In genomic region chr5:78691073-78691960, GRCh38 we compare ENCODE assay signal across 22 cellular contexts. TPM values are rescaled to one million over a fixed set of nuclear protein-coding genes. Genes with fewer than 3 reads are reported as not detected.
DNase-seq lines count a peak whose midpoint lies in the region; ATAC-seq and TF ChIP-seq lines count a peak whose summit lies in the region.
"Had no signal": no experiment of that assay in that cellular context is flagged by ENCODE, and none has a peak within 500 bp of the region (broad histone marks: within the 10 kb centered on the region; RNA-seq: fewer than 3 reads in every experiment).

No MANE protein-coding gene starts in this region.

- peaks cover 0 to 4% of the 10 kb centered on the region in 2 donors for H3K9me3 ChIP-seq in breast epithelium
- no peaks in the 10 kb centered on the region for H3K9me3 ChIP-seq in mucosa of rectum (ENCODE audit: control insufficient read depth in 2 of 2, low read length in 2 of 2)
- peaks cover 0 to 13% (median 0%) of the 10 kb centered on the region in 3 donors for H3K9me3 ChIP-seq in gastroesophageal sphincter
- H3K9me3 ChIP-seq: suprapubic skin had no signal

- no peak for TF ChIP-seq CTCF in breast epithelium (IDR thresholded peaks at IDR 0.05)
- no peak for TF ChIP-seq CTCF in gastroesophageal sphincter (IDR thresholded peaks at IDR 0.05)

- TF ChIP-seq EP300 in gastroesophageal sphincter (IDR thresholded peaks at IDR 0.05), result no peak

- intact Hi-C loops in breast epithelium (cut with DNase I; ENCODE audit: low total_unique reads), result loop anchor here (2.0 kb wide), 1 partner anchor 77 kb away; no protein-coding TSS in a partner anchor

- H3K4me3 ChIP-seq in breast epithelium (no peak overlapping the region), mucosa of rectum (ENCODE audit: low read length in 2 of 2) (no peak overlapping the region), gastroesophageal sphincter (no peak overlapping the region)
- H3K4me3 ChIP-seq: sigmoid colon, SJCRH30, suprapubic skin had no signal

- H3K9ac ChIP-seq in mucosa of rectum (ENCODE audit: low read depth in 1 of 2, low read length in 2 of 2), result peak overlapping the region in 1 of 2 donors; percentile 3

- TF ChIP-seq POLR2A in breast epithelium (IDR thresholded peaks at IDR 0.05) (no peak), gastroesophageal sphincter (IDR thresholded peaks at IDR 0.05) (no peak)

- H3K27ac ChIP-seq in breast epithelium, result peak overlapping the region; percentile 56 to 77
- peak overlapping the region; percentile 35 to 49 for H3K27ac ChIP-seq in mucosa of rectum (ENCODE audit: low read depth in 2 of 2, low read length in 2 of 2)
- H3K27ac ChIP-seq in gastroesophageal sphincter, result no peak overlapping the region
- H3K27ac ChIP-seq: sigmoid colon, SJCRH30, suprapubic skin had no signal

- WGBS in gastroesophageal sphincter (ENCODE audit: low coverage in 1 of 2), 2 donors, result 82 to 100% methylated on average over 2 of the region's 2 CpGs

- ATAC-seq in GM19397 (IDR thresholded peaks at IDR 0.05; ENCODE audit: unreplicated experiment) (no peak), gastroesophageal sphincter (no peak)
- ATAC-seq in stimulated activated naive CD8-positive, alpha-beta T cell treated with anti-CD3 and anti-CD28 coated beads, Interleukin-15, Interleukin-2, amounts not matched to agents 100 U/mL and 50 U/mL, for 24 hours, result no peak
- ATAC-seq: left ventricle myocardium superior had no signal

- H3K4me1 ChIP-seq in breast epithelium, result peaks cover 3 to 8% of the 10 kb centered on the region in 2 donors
- H3K4me1 ChIP-seq in mucosa of rectum (ENCODE audit: control insufficient read depth in 2 of 2, insufficient read depth in 2 of 2, low read length in 2 of 2), result peaks cover 7 to 12% of the 10 kb centered on the region in 2 donors
- H3K4me1 ChIP-seq in gastroesophageal sphincter, result no peaks in the 10 kb centered on the region
- H3K4me1 ChIP-seq: sigmoid colon, suprapubic skin had no signal

- no peaks in the 10 kb centered on the region for H3K27me3 ChIP-seq in breast epithelium
- H3K27me3 ChIP-seq in mucosa of rectum (ENCODE audit: control insufficient read depth in 2 of 2, insufficient read depth in 2 of 2, low read length in 2 of 2), result no peaks in the 10 kb centered on the region
- no peaks in the 10 kb centered on the region for H3K27me3 ChIP-seq in gastroesophageal sphincter
- H3K27me3 ChIP-seq: sigmoid colon, SJCRH30, suprapubic skin had no signal

- no peaks in the 10 kb centered on the region for H3K36me3 ChIP-seq in breast epithelium
- H3K36me3 ChIP-seq in mucosa of rectum (ENCODE audit: control insufficient read depth in 2 of 2, insufficient read depth in 2 of 2, low read length in 2 of 2), result no peaks in the 10 kb centered on the region
- H3K36me3 ChIP-seq in gastroesophageal sphincter, result no peaks in the 10 kb centered on the region
- H3K36me3 ChIP-seq: sigmoid colon, SJCRH30, suprapubic skin had no signal

- DNase-seq in DMS79 treated with DMSO at 0.1 percent for 48 hours (lab: John Stamatoyannopoulos, UW) (peak; percentile 15), NCI-H2029 treated with DMSO at 0.1 percent for 48 hours (lab: John Stamatoyannopoulos, UW) (peak; percentile 35), breast epithelium (ENCODE audit: low spot score in 2 of 2) (no peak), hippocampal formation (lab: John Stamatoyannopoulos, UW) (no peak)
- DNase-seq in stimulated activated naive CD8-positive, alpha-beta T cell treated with anti-CD3 and anti-CD28 coated beads, Interleukin-15, Interleukin-2, amounts not matched to agents 100 U/mL and 50 U/mL, for 24 hours, result no peak
- DNase-seq: activated CD4-positive, CD25-positive, alpha-beta regulatory T cell treated with anti-CD3 and anti-CD28 coated beads, Interleukin-2, amount 50 U/mL, for 72 hours; activated gamma-delta T cell; anterior cingulate cortex; CD8-positive, alpha-beta memory T cell; left ventricle myocardium superior; NCI-H146; NCI-H446; occipital lobe; OCI-M1; sigmoid colon; stimulated activated CD4-positive, alpha-beta T cell treated with anti-CD3 and anti-CD28 coated beads, Interleukin-4, amount 100 ng/mL, for 1 hour; T-helper 2 cell had no signal

RNA-seq across cellular contexts. Expression of gene LHFPL2, which starts 42.7 kb away (rescaled TPM):
- total RNA-seq in breast epithelium (10 to 100 TPM; 36.8 to 61.8 (median 41.3) TPM), gastroesophageal sphincter (10 to 100 TPM; 14.9 to 44.2 (median 39.3) TPM)

Comparison
In these comparisons a context has a peak if more than half of its experiments do, and no peak if none do; other contexts are left out.
1. DNase-seq: peak in DMS79 treated with DMSO at 0.1 percent for 48 hours (single experiment) and NCI-H2029 treated with DMSO at 0.1 percent for 48 hours (single experiment); none in breast epithelium (0 of 2), hippocampal formation (0 of 2) and stimulated activated naive CD8-positive, alpha-beta T cell treated with anti-CD3 and anti-CD28 coated beads, Interleukin-15, Interleukin-2, amounts not matched to agents 100 U/mL and 50 U/mL, for 24 hours (single experiment).
2. H3K27ac ChIP-seq: peak in breast epithelium (2 of 2) and mucosa of rectum (2 of 2); none in gastroesophageal sphincter (0 of 4).